Comparison of ENCODE assay signal across 16 cellular contexts in the genomic region with DNA sequence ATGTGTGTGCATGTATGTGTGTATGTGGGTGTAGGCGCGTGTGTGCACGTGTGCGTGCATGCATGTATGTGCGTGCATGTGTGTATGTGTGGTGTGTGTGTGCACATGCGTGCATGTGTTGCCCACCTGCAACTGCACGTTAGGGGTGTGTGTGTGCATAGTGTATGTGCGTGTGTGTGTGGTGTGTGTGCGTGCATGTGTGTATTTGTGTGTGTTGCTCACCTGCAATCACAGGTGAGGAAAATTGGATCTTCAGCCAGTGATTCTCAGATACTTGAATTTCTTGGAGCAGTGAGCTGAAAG. TPM values are rescaled to one million over a fixed set of nuclear protein-coding genes. Genes with fewer than 3 reads are reported as not detected.
DNase-seq lines count a peak whose midpoint lies in the region; ATAC-seq and TF ChIP-seq lines count a peak whose summit lies in the region.
"Had no signal": no experiment of that assay in that cellular context is flagged by ENCODE, and none has a peak within 500 bp of the region (broad histone marks: within the 10 kb centered on the region; RNA-seq: fewer than 3 reads in every experiment).

No MANE protein-coding gene starts in this region.

- H3K4me1 Mint-ChIP-seq in WTC11 (peaks cover 20% of the 10 kb centered on the region), osteocyte (ENCODE audit: unreplicated experiment) (peaks cover 10% of the 10 kb centered on the region), MCF 10A (ENCODE audit: insufficient read depth, unreplicated experiment) (no peaks in the 10 kb centered on the region)

- TF ChIP-seq CTCF in WTC11 (IDR thresholded peaks at IDR 0.05) (no peak), osteocyte (IDR thresholded peaks at IDR 0.05) (no peak), MCF 10A (IDR thresholded peaks at IDR 0.05; ENCODE audit: unreplicated experiment) (no peak)

- ATAC-seq in WTC11 = no peak
- no peak for ATAC-seq in left lobe of liver
- no peak for ATAC-seq in HG02610 (IDR thresholded peaks at IDR 0.05; ENCODE audit: unreplicated experiment)

- H3K36me3 Mint-ChIP-seq in WTC11 (no peaks in the 10 kb centered on the region), osteocyte (ENCODE audit: unreplicated experiment) (no peaks in the 10 kb centered on the region), MCF 10A (ENCODE audit: insufficient read depth, unreplicated experiment) (peaks cover 4% of the 10 kb centered on the region)
- H3K36me3 Mint-ChIP-seq: CD8-positive, alpha-beta T cell had no signal

- CTCF ChIA-PET in WTC11 (lab: Charles Lee) (no interaction called here), MCF 10A (lab: Yijun Ruan, JAX) (interaction anchor here (0.6 kb wide), 1 partner anchor 21 kb away, joined by 3 read pairs; no protein-coding TSS in a partner anchor)

- no peak overlapping the region for H3K4me3 Mint-ChIP-seq in WTC11
- no peak overlapping the region for H3K4me3 Mint-ChIP-seq in osteocyte (ENCODE audit: unreplicated experiment)
- no peak overlapping the region for H3K4me3 Mint-ChIP-seq in MCF 10A (ENCODE audit: unreplicated experiment)
- H3K4me3 Mint-ChIP-seq: CD8-positive, alpha-beta T cell had no signal

- H3K27me3 Mint-ChIP-seq in WTC11 (ENCODE audit: low read depth) (no peaks in the 10 kb centered on the region), osteocyte (ENCODE audit: unreplicated experiment) (peaks cover 33% of the 10 kb centered on the region), MCF 10A (ENCODE audit: insufficient read depth, unreplicated experiment) (no peaks in the 10 kb centered on the region)

- intact Hi-C loops in MCF 10A (cut with micrococcal nuclease) = loop anchor here (1.0 to 2.0 kb wide), 3 partner anchors 217 to 649 kb away; no protein-coding TSS in a partner anchor

- POLR2A ChIA-PET in WTC11 (lab: Charles Lee) (no interaction called here), MCF 10A (lab: Yijun Ruan, JAX) (no interaction called here)

- BruUV-seq in MCF 10A (replicated peaks; lab: Mats Ljungman, UMichigan) = no TSS peak

- H3K27ac Mint-ChIP-seq in WTC11 (no peak overlapping the region), osteocyte (ENCODE audit: unreplicated experiment) (no peak overlapping the region), MCF 10A (ENCODE audit: low read depth, unreplicated experiment) (no peak overlapping the region)
- H3K27ac Mint-ChIP-seq: CD8-positive, alpha-beta T cell had no signal

- DNase-seq in WTC11 (ENCODE audit: low spot score) (peak; percentile 5), left lobe of liver (ENCODE audit: low spot score) (peak; percentile 37), osteocyte (ENCODE audit: extremely low spot score, unreplicated experiment) (peak; percentile 40), NCI-H526 treated with DMSO at 0.1 percent for 48 hours (lab: John Stamatoyannopoulos, UW) (no peak), MCF 10A (ENCODE audit: unreplicated experiment) (no peak)
- no peak for DNase-seq in activated naive CD4-positive, alpha-beta T cell treated with anti-CD3 and anti-CD28 coated beads, Interleukin-2, amount 50 U/mL, for 16 hours
- DNase-seq: BE2C, DND-41, GDM1, GOT3, MM.1S, NCI-H1105, NCI-H187 treated with DMSO at 0.1 percent for 48 hours, NCI-H510A had no signal

- H3K9me3 Mint-ChIP-seq in WTC11 = no peaks in the 10 kb centered on the region
- no peaks in the 10 kb centered on the region for H3K9me3 Mint-ChIP-seq in osteocyte (ENCODE audit: unreplicated experiment)
- H3K9me3 Mint-ChIP-seq in MCF 10A (ENCODE audit: unreplicated experiment) = no peaks in the 10 kb centered on the region
- H3K9me3 Mint-ChIP-seq: CD8-positive, alpha-beta T cell had no signal

TF ChIP-seq in WTC11, 78 proteins besides CTCF, POLR2A, EP300 and RAD21:
- TF ChIP-seq MXD4 (CRISPR knock-in tag; IDR thresholded peaks at IDR 0.05; ENCODE audit: borderline replicate concordance) (no peak), SOX15 (CRISPR knock-in tag; IDR thresholded peaks at IDR 0.05) (no peak), GABPB1 (CRISPR knock-in tag; IDR thresholded peaks at IDR 0.05) (no peak), GTF2I (CRISPR knock-in tag; conservative IDR thresholded peaks at IDR 0.05) (no peak), ZNF138 (CRISPR knock-in tag; conservative IDR thresholded peaks at IDR 0.05) (no peak), NR3C1 (CRISPR knock-in tag; conservative IDR thresholded peaks at IDR 0.05; ENCODE audit: low read depth) (no peak), ZSCAN18 (CRISPR knock-in tag; IDR thresholded peaks at IDR 0.05) (no peak), ZNF121 (CRISPR knock-in tag; IDR thresholded peaks at IDR 0.05) (no peak)
TF ChIP-seq in WTC11: peak in this region for 0.

RNA-seq across cellular contexts. Expression of gene ST14, which starts 54.3 kb away (rescaled TPM):
- total RNA-seq in WTC11 (2021) = 27.5 to 33.9 TPM (median 27.8 TPM) in 3 replicates
- 3.7 TPM for total RNA-seq in left lobe of liver
- total RNA-seq in osteocyte = not detected in 2 replicates
- 24.8 and 27.2 TPM in 2 replicates for total RNA-seq in MCF 10A (2022)

Comparison
In these comparisons a context has a peak if more than half of its experiments do, and no peak if none do; other contexts are left out.
1. DNase-seq: peak in WTC11 (single experiment), left lobe of liver (single experiment) and osteocyte (single experiment); none in NCI-H526 treated with DMSO at 0.1 percent for 48 hours (single experiment), MCF 10A (single experiment) and activated naive CD4-positive, alpha-beta T cell treated with anti-CD3 and anti-CD28 coated beads, Interleukin-2, amount 50 U/mL, for 16 hours (single experiment).